ENCODE assay signal across 8 cellular contexts in genomic region chr6:34248727-34249468, GRCh38. TPM values are rescaled to one million over a fixed set of nuclear protein-coding genes. Genes with fewer than 3 reads are reported as not detected.
DNase-seq lines count a peak whose midpoint lies in the region; ATAC-seq, FAIRE-seq and TF ChIP-seq lines count a peak whose summit lies in the region.

Gene SMIM29 (minus strand): TSS chr6:34249006. CDS start chr6:34247791, 1,215 bp downstream.

- H3K9me3 ChIP-seq in BE2C, result no peaks in the 10 kb centered on the region

- ATAC-seq in HG03457 (IDR thresholded peaks at IDR 0.05; ENCODE audit: unreplicated experiment) (peak; percentile 63), left colon (peak; percentile 94)

- H3K4me1 ChIP-seq in BE2C, result peaks cover 15% of the 10 kb centered on the region

- peak; percentile 65 for TF ChIP-seq CTCF in BE2C (IDR thresholded peaks at IDR 0.05; ENCODE audit: low read depth, low read length)

- H3K36me3 ChIP-seq in BE2C, result peaks cover 5% of the 10 kb centered on the region

- H3K27me3 ChIP-seq in BE2C, result no peaks in the 10 kb centered on the region

- peak within 1 kb of the TSS; percentile 97 for H3K27ac ChIP-seq in cingulate gyrus (ENCODE audit: low read depth, low read length)

- peak; percentile 76 for FAIRE-seq in GM19239 (lab: Jason Lieb, UNC)

- DNase-seq in BE2C, result peak; percentile 97
- peak; percentile 96 for DNase-seq in GM19239 (ENCODE audit: insufficient read length, low spot score)
- DNase-seq in NCI-H524 treated with DMSO at 0.1 percent for 48 hours (lab: John Stamatoyannopoulos, UW), result peak; percentile 66
- DNase-seq in activated CD4-positive, alpha-beta T cell treated with anti-CD3 and anti-CD28 coated beads for 4 hours, result peak; percentile 96 to 97
- DNase-seq in left colon, result peak; percentile 96 to 97
- DNase-seq in stimulated activated CD4-positive, alpha-beta T cell treated with anti-CD3 and anti-CD28 coated beads, Interleukin-1b, Interleukin-23, amount 100 ng/mL, for 4 hours (ENCODE audit: low read depth in 2 of 2), result peak; percentile 98

- intact Hi-C loops in left colon (cut with DNase I, micrococcal nuclease), result loop anchor here (5.0 to 10.0 kb wide), 2 partner anchors 166 to 168 kb away; no protein-coding TSS in a partner anchor

- H3K4me3 ChIP-seq in BE2C (ENCODE audit: low read depth, low read length), result peak within 1 kb of the TSS; percentile 84

RNA-seq across cellular contexts. Expression of gene SMIM29, which starts in this region (rescaled TPM):
- 46.8 TPM for polyA plus RNA-seq in BE2C (2012; ENCODE audit: insufficient read depth, insufficient read length, low read depth)
- 10 to 100 TPM in 1 of 2 donors, 1 to 10 TPM in 1; 8.2 to 11.5 TPM for total RNA-seq in left colon

Comparison
In these comparisons a context has a peak if more than half of its experiments do, and no peak if none do; other contexts are left out.
1. Peak in every context shown above with its lines: DNase-seq, ATAC-seq, H3K4me3 ChIP-seq and H3K27ac ChIP-seq.